Comparison of ENCODE assay signal across 1 cellular context in the genomic region with DNA sequence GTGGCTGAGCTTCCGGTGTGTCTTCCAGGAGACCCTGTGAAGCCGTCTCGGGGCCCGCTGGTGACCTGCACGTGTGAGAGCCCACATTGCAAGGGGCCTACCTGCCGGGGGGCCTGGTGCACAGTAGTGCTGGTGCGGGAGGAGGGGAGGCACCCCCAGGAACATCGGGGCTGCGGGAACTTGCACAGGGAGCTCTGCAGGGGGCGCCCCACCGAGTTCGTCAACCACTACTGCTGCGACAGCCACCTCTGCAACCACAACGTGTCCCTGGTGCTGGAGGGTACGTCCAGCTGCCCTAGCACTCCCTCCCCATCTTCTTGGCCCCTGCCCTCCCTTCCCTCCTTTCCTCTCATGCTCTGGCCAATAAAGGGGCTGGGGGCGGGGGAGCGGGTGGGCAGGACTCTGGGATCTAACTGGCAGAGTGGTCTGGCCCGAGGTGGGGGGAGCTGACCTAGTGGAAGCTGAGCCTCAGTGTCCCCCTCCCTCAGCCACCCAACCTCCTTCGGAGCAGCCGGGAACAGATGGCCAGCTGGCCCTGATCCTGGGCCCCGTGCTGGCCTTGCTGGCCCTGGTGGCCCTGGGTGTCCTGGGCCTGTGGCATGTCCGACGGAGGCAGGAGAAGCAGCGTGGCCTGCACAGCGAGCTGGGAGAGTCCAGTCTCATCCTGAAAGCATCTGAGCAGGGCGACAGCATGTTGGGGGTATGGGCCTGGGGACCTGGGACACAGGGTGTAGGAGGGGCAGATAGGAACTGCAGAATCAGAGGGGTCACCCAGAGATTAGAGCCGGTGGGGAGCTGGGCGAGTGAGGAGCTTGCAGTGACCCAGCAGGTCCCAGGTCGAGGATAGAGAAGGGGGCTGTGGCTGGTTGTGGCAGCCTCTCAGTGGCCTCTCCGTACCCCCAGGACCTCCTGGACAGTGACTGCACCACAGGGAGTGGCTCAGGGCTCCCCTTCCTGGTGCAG.
TF ChIP-seq lines count a peak whose summit lies in the region.

No MANE protein-coding gene starts in this region.

TF ChIP-seq in endothelial cell of umbilical vein, 7 proteins besides CTCF, POLR2A, EP300 and RAD21:
- no peak for TF ChIP-seq GATA2 (IDR thresholded peaks at IDR 0.05; ENCODE audit: insufficient read depth, insufficient read length, low read depth, low read length)
- no peak for TF ChIP-seq POLR2AphosphoS5 (IDR thresholded peaks at IDR 0.05; ENCODE audit: insufficient read depth, low read depth, low read length)
- TF ChIP-seq, protein P1, sequence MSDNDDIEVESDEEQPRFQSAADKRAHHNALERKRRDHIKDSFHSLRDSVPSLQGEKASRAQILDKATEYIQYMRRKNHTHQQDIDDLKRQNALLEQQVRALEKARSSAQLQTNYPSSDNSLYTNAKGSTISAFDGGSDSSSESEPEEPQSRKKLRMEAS (IDR thresholded peaks at IDR 0.05; ENCODE audit: insufficient read depth, insufficient read length): no peak
- no peak for TF ChIP-seq EZH2 (IDR thresholded peaks at IDR 0.05; ENCODE audit: borderline replicate concordance, low read depth, low read length, severe bottlenecking)
- no peak for TF ChIP-seq JUN (IDR thresholded peaks at IDR 0.05; ENCODE audit: borderline replicate concordance, insufficient read depth, insufficient read length, low read depth)
- no peak for TF ChIP-seq MYC (IDR thresholded peaks at IDR 0.05; ENCODE audit: low read depth, low read length)
- no peak for TF ChIP-seq FOS (IDR thresholded peaks at IDR 0.05; ENCODE audit: borderline replicate concordance, insufficient read depth, low read length)
TF ChIP-seq in endothelial cell of umbilical vein: peak in this region for 0.
